ENCODE assay signal across 21 cellular contexts in genomic region chr6:81326856-81327561, GRCh38.
DNase-seq lines count a peak whose midpoint lies in the region; FAIRE-seq and TF ChIP-seq lines count a peak whose summit lies in the region.
"Had no signal": no experiment of that assay in that cellular context is flagged by ENCODE, and none has a peak within 500 bp of the region (broad histone marks: within the 10 kb centered on the region; RNA-seq: fewer than 3 reads in every experiment).

No MANE protein-coding gene starts in this region.

- H3K36me3 ChIP-seq in neuronal stem cell (replicated peaks in 1 of 2; ENCODE audit: control insufficient read depth in 2 of 2, insufficient read depth in 2 of 2, low read length in 2 of 2) = no peaks in the 10 kb centered on the region
- no peaks in the 10 kb centered on the region for H3K36me3 ChIP-seq in endodermal cell (ENCODE audit: control insufficient read depth, insufficient read depth, low read length)
- H3K36me3 ChIP-seq in thyroid gland = no peaks in the 10 kb centered on the region

- H4K8ac ChIP-seq in neuronal stem cell (ENCODE audit: low read depth, low read length) = no peak overlapping the region

- peak overlapping the region; percentile 16 for H2AFZ ChIP-seq in neuronal stem cell (ENCODE audit: low read length)

- H3K4me2 ChIP-seq in neuronal stem cell (ENCODE audit: insufficient read depth, low read length, poor library complexity, severe bottlenecking) = no peak overlapping the region

- H3K4me3 ChIP-seq in AG09309 (ENCODE audit: control insufficient read depth, low read depth, low read length) (no peak overlapping the region), GM12865 (ENCODE audit: low read depth, low read length) (no peak overlapping the region), astrocyte of the spinal cord (ENCODE audit: low read depth, low read length) (no peak overlapping the region), neuronal stem cell (ENCODE audit: low read length in 2 of 2) (no peak overlapping the region), endodermal cell (ENCODE audit: low read length) (no peak overlapping the region), thyroid gland (replicated peaks in 1 of 3) (no peak overlapping the region)

- in situ Hi-C loops in astrocyte of the spinal cord (cut with HindIII; ENCODE audit: low sequenced_read_pairs) = no loop called here

- H2BK5ac ChIP-seq in neuronal stem cell (ENCODE audit: low read length) = no peak overlapping the region

- no peak overlapping the region for H2BK120ac ChIP-seq in neuronal stem cell (ENCODE audit: low read depth, low read length)

- H3K27me3 ChIP-seq in neuronal stem cell (ENCODE audit: control insufficient read depth in 3 of 3, insufficient read depth in 3 of 3, low read depth in 1 of 3, low read length in 3 of 3) (no peaks in the 10 kb centered on the region), endodermal cell (ENCODE audit: control insufficient read depth, insufficient read depth, low read length, poor library complexity, severe bottlenecking) (no peaks in the 10 kb centered on the region), thyroid gland (no peaks in the 10 kb centered on the region)

- no peaks in the 10 kb centered on the region for H3K27me3 Mint-ChIP-seq in endodermal cell (ENCODE audit: insufficient read depth)
- H3K27me3 Mint-ChIP-seq: memory B cell; stimulated activated naive CD8-positive, alpha-beta T cell treated with anti-CD3 and anti-CD28 coated beads, Interleukin-15, amount 100 ng/mL, for 72 hours had no signal

- H3K79me1 ChIP-seq in neuronal stem cell (ENCODE audit: low read depth, low read length) = no peaks in the 10 kb centered on the region

- no peak overlapping the region for H3K27ac Mint-ChIP-seq in endodermal cell
- H3K27ac Mint-ChIP-seq: memory B cell; stimulated activated naive CD8-positive, alpha-beta T cell treated with anti-CD3 and anti-CD28 coated beads, Interleukin-15, amount 100 ng/mL, for 72 hours had no signal

- H3K4me1 ChIP-seq in neuronal stem cell (ENCODE audit: control insufficient read depth in 2 of 2, insufficient read depth in 1 of 2, low read depth in 1 of 2, low read length in 2 of 2) (no peaks in the 10 kb centered on the region), endodermal cell (ENCODE audit: control insufficient read depth, insufficient read depth, low read length) (no peaks in the 10 kb centered on the region), thyroid gland (no peaks in the 10 kb centered on the region)

- no peak overlapping the region for H3K14ac ChIP-seq in neuronal stem cell (ENCODE audit: low read length)

- H2AK5ac ChIP-seq in neuronal stem cell (ENCODE audit: low read depth, low read length) = no peak overlapping the region

- no peaks in the 10 kb centered on the region for H3K9me3 Mint-ChIP-seq in endodermal cell
- H3K9me3 Mint-ChIP-seq: brain had no signal

- no CpG with 5 or more reads among the region's 7 CpGs for WGBS in neuronal stem cell (ENCODE audit: extremely low coverage in 2 of 2, insufficient read length in 2 of 2, insufficient replicate concordance in 1 of 2), 2 donors
- 76 to 84% methylated on average over 3 to 7 of the region's 7 CpGs for WGBS in endodermal cell (ENCODE audit: insufficient coverage in 1 of 2, insufficient read length in 1 of 2), 2 experiments
- WGBS in thyroid gland, 2 donors = 62 to 69% methylated on average over 7 of the region's 7 CpGs

- H3K36me3 Mint-ChIP-seq in endodermal cell (ENCODE audit: low read depth) = no peaks in the 10 kb centered on the region
- H3K36me3 Mint-ChIP-seq: brain, memory B cell had no signal

- H3K4me3 Mint-ChIP-seq in endodermal cell = no peak overlapping the region
- H3K4me3 Mint-ChIP-seq: brain; memory B cell; stimulated activated naive CD8-positive, alpha-beta T cell treated with anti-CD3 and anti-CD28 coated beads, Interleukin-15, amount 100 ng/mL, for 72 hours had no signal

- H2BK15ac ChIP-seq in neuronal stem cell (ENCODE audit: low read length) = no peak overlapping the region

- intact Hi-C loops in thyroid gland (cut with DNase I) = no loop called here

- TF ChIP-seq POLR2A in thyroid gland (IDR thresholded peaks at IDR 0.05) = no peak

- no peaks in the 10 kb centered on the region for H3K4me1 Mint-ChIP-seq in endodermal cell
- H3K4me1 Mint-ChIP-seq: brain; memory B cell; stimulated activated naive CD8-positive, alpha-beta T cell treated with anti-CD3 and anti-CD28 coated beads, Interleukin-15, amount 100 ng/mL, for 72 hours had no signal

- no peak for TF ChIP-seq CTCF in AG09309 (IDR thresholded peaks at IDR 0.05; ENCODE audit: control insufficient read depth, insufficient read depth, low read depth, low read length, missing control alignments)
- TF ChIP-seq CTCF in GM12865 (IDR thresholded peaks at IDR 0.05; ENCODE audit: insufficient read depth, low read depth, low read length, missing control alignments) = no peak
- no peak for TF ChIP-seq CTCF in astrocyte of the spinal cord (IDR thresholded peaks at IDR 0.05; ENCODE audit: low read depth, low read length)
- no peak for TF ChIP-seq CTCF in endodermal cell (conservative IDR thresholded peaks at IDR 0.05)
- TF ChIP-seq CTCF in thyroid gland (IDR thresholded peaks at IDR 0.05) = no peak

- no peaks in the 10 kb centered on the region for H3K9me3 ChIP-seq in neuronal stem cell (replicated peaks in 1 of 2; ENCODE audit: control insufficient read depth in 2 of 2, insufficient read depth in 1 of 2, low read depth in 1 of 2, low read length in 2 of 2)
- H3K9me3 ChIP-seq in endodermal cell (ENCODE audit: control insufficient read depth, low read length) = no peaks in the 10 kb centered on the region
- no peaks in the 10 kb centered on the region for H3K9me3 ChIP-seq in thyroid gland

- no peak overlapping the region for H3K23ac ChIP-seq in neuronal stem cell (ENCODE audit: low read depth, low read length, poor library complexity)

- H3K4ac ChIP-seq in neuronal stem cell (ENCODE audit: low read length) = no peak overlapping the region

- H3K18ac ChIP-seq in neuronal stem cell (ENCODE audit: low read length) = no peak overlapping the region

- no peak for FAIRE-seq in RCC 7860 (lab: Jason Lieb, UNC)
- FAIRE-seq: GM18507, islet of Langerhans had no signal

- H3K9ac ChIP-seq in neuronal stem cell (ENCODE audit: low read depth, low read length, poor library complexity) (no peak overlapping the region), endodermal cell (ENCODE audit: extremely low read depth, low read length, poor library complexity, severe bottlenecking) (no peak overlapping the region)

- no peak overlapping the region for H2BK12ac ChIP-seq in neuronal stem cell (ENCODE audit: low read length)

- no peak overlapping the region for H4K91ac ChIP-seq in neuronal stem cell (ENCODE audit: low read depth, low read length, poor library complexity)

- DNase-seq in AG09309 (ENCODE audit: low read depth) (peak; percentile 93), GM12865 (ENCODE audit: low read depth) (peak; percentile 1), astrocyte of the spinal cord (ENCODE audit: low read depth, low spot score) (peak; percentile 21), neuronal stem cell (ENCODE audit: low spot score) (no peak), endodermal cell (no peak), thyroid gland (no peak), cerebellar cortex (ENCODE audit: low spot score) (no peak), RCC 7860 (ENCODE audit: low spot score) (no peak)
- DNase-seq: activated CD4-positive, alpha-beta T cell treated with anti-CD3 and anti-CD28 coated beads, Interleukin-2, amount 50 U/mL, for 48 hours; activated naive CD4-positive, alpha-beta T cell treated with anti-CD3 and anti-CD28 coated beads, Interleukin-2, amount 50 U/mL, for 16 hours; activated T-cell treated with anti-CD3 and anti-CD28 coated beads, Interleukin-2, amount 50 U/mL, for 1 hour; H7; Karpas-422; NK-92 treated with Interleukin-12 subunit alpha and Interleukin-12 subunit beta, amount 100 ng/mL, for 24 hours; stimulated activated naive CD8-positive, alpha-beta T cell treated with anti-CD3 and anti-CD28 coated beads, Interleukin-15, amount 100 ng/mL, for 72 hours had no signal

- H3K27ac ChIP-seq in neuronal stem cell (replicated peaks; ENCODE audit: low read length) = no peak overlapping the region
- no peak overlapping the region for H3K27ac ChIP-seq in endodermal cell (ENCODE audit: low read depth, low read length)
- no peak overlapping the region for H3K27ac ChIP-seq in thyroid gland
- H3K27ac ChIP-seq: RWPE1, VCaP had no signal

Comparison
In these comparisons a context has a peak if more than half of its experiments do, and no peak if none do; other contexts are left out.
1. DNase-seq: peak in AG09309 (single experiment), GM12865 (single experiment) and astrocyte of the spinal cord (single experiment); none in neuronal stem cell (single experiment), endodermal cell (single experiment), thyroid gland (0 of 2), cerebellar cortex (single experiment) and RCC 7860 (single experiment).